8 cellular contexts compared by ENCODE assay signal in genomic region chr17:75012320-75013076, GRCh38. TPM values are rescaled to one million over a fixed set of nuclear protein-coding genes. Genes with fewer than 3 reads are reported as not detected.
DNase-seq lines count a peak whose midpoint lies in the region; ATAC-seq and TF ChIP-seq lines count a peak whose summit lies in the region.

TSS of gene MRPL58 (plus strand) at chr17:75012670. CDS start at chr17:75012687, 17 bp downstream.

- TF ChIP-seq CTCF in Panc1 (IDR thresholded peaks at IDR 0.05): no peak

- peak; percentile 83 for ATAC-seq in GM21528 (IDR thresholded peaks at IDR 0.05; ENCODE audit: low FRiP score, unreplicated experiment)
- ATAC-seq in Panc1: peak; percentile 96
- ATAC-seq in naive thymus-derived CD4-positive, alpha-beta T cell: peak; percentile 97
- ATAC-seq in stimulated activated memory B cell treated with anti-CD40 and anti-IgM and Interleukin-4, amounts not matched to agents 10 μg/mL and 1 μg/mL and 100 μg/mL, for 72 hours: peak; percentile 95

- H3K36me3 Mint-ChIP-seq in naive thymus-derived CD4-positive, alpha-beta T cell: peaks cover 0 to 16% (median 7%) of the 10 kb centered on the region in 5 donors
- peaks cover 16% of the 10 kb centered on the region for H3K36me3 Mint-ChIP-seq in stimulated activated memory B cell treated with anti-CD40 and anti-IgM and Interleukin-4, amounts not matched to agents 10 μg/mL and 1 μg/mL and 100 μg/mL, for 72 hours

- peak within 1 kb of the TSS; percentile 76 to 98 (median 94) for H3K4me3 Mint-ChIP-seq in naive thymus-derived CD4-positive, alpha-beta T cell
- H3K4me3 Mint-ChIP-seq in stimulated activated memory B cell treated with anti-CD40 and anti-IgM and Interleukin-4, amounts not matched to agents 10 μg/mL and 1 μg/mL and 100 μg/mL, for 72 hours: peak within 1 kb of the TSS; percentile 87

- H3K9me3 ChIP-seq in Panc1 (ENCODE audit: control insufficient read depth, insufficient read depth, low read depth, low read length): no peaks in the 10 kb centered on the region
- no peaks in the 10 kb centered on the region for H3K9me3 ChIP-seq in naive thymus-derived CD4-positive, alpha-beta T cell (ENCODE audit: control insufficient read depth in 2 of 3, low read length in 3 of 3)

- H3K4me1 ChIP-seq in Panc1 (ENCODE audit: control insufficient read depth, insufficient read depth, low read length): peaks cover 21% of the 10 kb centered on the region
- peaks cover 9 to 14% of the 10 kb centered on the region in 2 donors for H3K4me1 ChIP-seq in naive thymus-derived CD4-positive, alpha-beta T cell (ENCODE audit: control insufficient read depth in 2 of 2, insufficient read depth in 2 of 2, low read length in 2 of 2)

- peak within 1 kb of the TSS; percentile 78 for H3K27ac ChIP-seq in Panc1 (ENCODE audit: low read length)
- H3K27ac ChIP-seq in naive thymus-derived CD4-positive, alpha-beta T cell (ENCODE audit: low read depth, low read length): peak within 1 kb of the TSS; percentile 83

- POLR2A ChIA-PET in Panc1 (lab: Charles Lee): interaction anchor here (0.6 to 1.7 kb wide), 14 partner anchors 10 to 343 kb away, joined by 3 to 10 read pairs (median 4); partner anchors contain the start of genes CDR2L and HID1
- POLR2A ChIA-PET in naive thymus-derived CD4-positive, alpha-beta T cell (lab: Charles Lee): interaction anchor here (0.6 to 3.7 kb wide), 40 partner anchors 8 to 472 kb away, joined by 3 to 50 read pairs (median 4); partner anchors contain the start of genes ARMC7, ATP5PD, CDR2L and GGA3

- H3K9me3 Mint-ChIP-seq in naive thymus-derived CD4-positive, alpha-beta T cell: no peaks in the 10 kb centered on the region
- no peaks in the 10 kb centered on the region for H3K9me3 Mint-ChIP-seq in stimulated activated memory B cell treated with anti-CD40 and anti-IgM and Interleukin-4, amounts not matched to agents 10 μg/mL and 1 μg/mL and 100 μg/mL, for 72 hours

- DNase-seq in DMS53 (lab: John Stamatoyannopoulos, UW): peak; percentile 95
- peak; percentile 79 for DNase-seq in HuH-7.5 (ENCODE audit: low spot score)
- no peak for DNase-seq in Panc1 (ENCODE audit: low read depth, low spot score)
- DNase-seq in activated T-helper 1 cell treated with Interleukin-2 at 50 U/mL for 16 hours (ENCODE audit: low read depth): peak; percentile 72
- DNase-seq in fibroblast of gingiva (ENCODE audit: low read depth): peak; percentile 80
- DNase-seq in naive thymus-derived CD4-positive, alpha-beta T cell: peak; percentile 66 to 81 (median 75)

- intact Hi-C loops in Panc1 (cut with micrococcal nuclease; ENCODE audit: unreplicated experiment): no loop called here
- intact Hi-C loops in naive thymus-derived CD4-positive, alpha-beta T cell (cut with micrococcal nuclease): loop anchor here (1.0 to 2.0 kb wide), 8 partner anchors 20 to 51 kb away; partner anchors contain the start of genes CDR2L (in 2 of the 2), ATP5PD (in 1 of the 2) and KCTD2 (in 1 of the 2)

- BruUV-seq in Panc1 (replicated peaks; lab: Mats Ljungman, UMichigan): no TSS peak

- peaks cover 0 to 4% (median 0%) of the 10 kb centered on the region in 5 donors for H3K27me3 Mint-ChIP-seq in naive thymus-derived CD4-positive, alpha-beta T cell
- no peaks in the 10 kb centered on the region for H3K27me3 Mint-ChIP-seq in stimulated activated memory B cell treated with anti-CD40 and anti-IgM and Interleukin-4, amounts not matched to agents 10 μg/mL and 1 μg/mL and 100 μg/mL, for 72 hours

- peak within 1 kb of the TSS; percentile 78 to 82 for H3K4me3 ChIP-seq in Panc1 (ENCODE audit: low read depth in 2 of 2, low read length in 2 of 2)
- H3K4me3 ChIP-seq in naive thymus-derived CD4-positive, alpha-beta T cell (ENCODE audit: low read length): peak within 1 kb of the TSS; percentile 69

- peaks cover 25 to 38% (median 35%) of the 10 kb centered on the region in 7 donors for H3K4me1 Mint-ChIP-seq in naive thymus-derived CD4-positive, alpha-beta T cell
- H3K4me1 Mint-ChIP-seq in stimulated activated memory B cell treated with anti-CD40 and anti-IgM and Interleukin-4, amounts not matched to agents 10 μg/mL and 1 μg/mL and 100 μg/mL, for 72 hours: peaks cover 34% of the 10 kb centered on the region

- H3K27ac Mint-ChIP-seq in naive thymus-derived CD4-positive, alpha-beta T cell: peak within 1 kb of the TSS; percentile 5 to 97 (median 92)
- peak within 1 kb of the TSS; percentile 91 for H3K27ac Mint-ChIP-seq in stimulated activated memory B cell treated with anti-CD40 and anti-IgM and Interleukin-4, amounts not matched to agents 10 μg/mL and 1 μg/mL and 100 μg/mL, for 72 hours

- CTCF ChIA-PET in Panc1 (lab: Charles Lee): interaction anchor here (0.6 to 3.9 kb wide), 5 partner anchors 13 to 78 kb away, joined by 3 to 33 read pairs (median 4); no protein-coding TSS in a partner anchor
- CTCF ChIA-PET in naive thymus-derived CD4-positive, alpha-beta T cell (lab: Charles Lee): interaction anchor here (0.6 to 5.1 kb wide), 20 partner anchors 9 to 622 kb away, joined by 3 to 42 read pairs (median 4); partner anchors contain the start of genes CDR2L, HID1 and OTOP2

- H3K36me3 ChIP-seq in Panc1 (ENCODE audit: control insufficient read depth, insufficient read depth, low read length): peaks cover 3% of the 10 kb centered on the region; the same call in 1 of the 2 replicates
- H3K36me3 ChIP-seq in naive thymus-derived CD4-positive, alpha-beta T cell (ENCODE audit: control insufficient read depth in 2 of 3, insufficient read depth in 3 of 3, low read length in 3 of 3): peaks cover 0 to 14% (median 0%) of the 10 kb centered on the region in 3 experiments

- no peaks in the 10 kb centered on the region for H3K27me3 ChIP-seq in Panc1 (ENCODE audit: control insufficient read depth, insufficient read depth, low read length)
- H3K27me3 ChIP-seq in naive thymus-derived CD4-positive, alpha-beta T cell (ENCODE audit: control insufficient read depth in 2 of 2, insufficient read depth in 2 of 2, low read length in 2 of 2): no peaks in the 10 kb centered on the region

- in situ Hi-C loops in Panc1 (cut with HindIII; ENCODE audit: low pct_unique_long_range_greater_than_20kb, low sequenced_read_pairs): no loop called here

RNA-seq across cellular contexts. Expression of gene MRPL58, which starts in this region (rescaled TPM):
- 55.2 TPM for total RNA-seq in Panc1 (2021; ENCODE audit: unreplicated experiment)
- polyA plus RNA-seq in Panc1 (2012; ENCODE audit: insufficient read length): 44.5 TPM
- total RNA-seq in naive thymus-derived CD4-positive, alpha-beta T cell: 10 to 100 TPM; 11.7 to 46.1 (median 23.0) TPM
- 10 to 100 TPM; 55.3 to 71.4 TPM for polyA plus RNA-seq in naive thymus-derived CD4-positive, alpha-beta T cell
